ENCODE assay signal across 8 cellular contexts in genomic region chr3:11592460-11593298, GRCh38. TPM values are rescaled to one million over a fixed set of nuclear protein-coding genes. Genes with fewer than 3 reads are reported as not detected.
DNase-seq lines count a peak whose midpoint lies in the region; ATAC-seq lines count a peak whose summit lies in the region.

No MANE protein-coding gene starts in this region.

- peaks cover 38% of the 10 kb centered on the region for H3K79me1 ChIP-seq in mesendoderm (ENCODE audit: low read length)

- H3K4me3 ChIP-seq in mesendoderm (ENCODE audit: low read length): no peak overlapping the region

- H3K4me1 Mint-ChIP-seq in activated naive CD4-positive, alpha-beta T cell treated with anti-CD3 and anti-CD28 coated beads, Interleukin-2, amount 10 ng/mL, durations not matched to agents 7 days and 5 days: peaks cover 22% of the 10 kb centered on the region
- peaks cover 34% of the 10 kb centered on the region for H3K4me1 Mint-ChIP-seq in activated CD4-positive, alpha-beta T cell treated with anti-CD3 and anti-CD28 coated beads for 36 hours

- no peak overlapping the region for H3K4me3 Mint-ChIP-seq in activated naive CD4-positive, alpha-beta T cell treated with anti-CD3 and anti-CD28 coated beads, Interleukin-2, amount 10 ng/mL, durations not matched to agents 7 days and 5 days
- H3K4me3 Mint-ChIP-seq in activated CD4-positive, alpha-beta T cell treated with anti-CD3 and anti-CD28 coated beads for 36 hours: no peak overlapping the region

- H2BK120ac ChIP-seq in mesendoderm (ENCODE audit: low read depth, low read length): no peak overlapping the region

- no peaks in the 10 kb centered on the region for H3K36me3 ChIP-seq in mesendoderm (ENCODE audit: control insufficient read depth, insufficient read depth, low read length)

- peak overlapping the region; percentile 67 for H3K27ac ChIP-seq in mesendoderm (ENCODE audit: low read depth, low read length)

- peaks cover 23% of the 10 kb centered on the region for H3K4me1 ChIP-seq in mesendoderm (ENCODE audit: control insufficient read depth, low read depth, low read length)

- H3K4ac ChIP-seq in mesendoderm (ENCODE audit: low read depth, low read length): no peak overlapping the region

- H3K9me3 Mint-ChIP-seq in activated naive CD4-positive, alpha-beta T cell treated with anti-CD3 and anti-CD28 coated beads, Interleukin-2, amount 10 ng/mL, durations not matched to agents 7 days and 5 days: peaks cover 8% of the 10 kb centered on the region
- peaks cover 1% of the 10 kb centered on the region for H3K9me3 Mint-ChIP-seq in activated CD4-positive, alpha-beta T cell treated with anti-CD3 and anti-CD28 coated beads for 36 hours (ENCODE audit: low read depth)

- POLR2A ChIA-PET in activated CD4-positive, alpha-beta T cell treated with anti-CD3 and anti-CD28 coated beads for 36 hours (lab: Charles Lee): no interaction called here

- peak overlapping the region; percentile 65 for H3K56ac ChIP-seq in mesendoderm (ENCODE audit: low read length)

- H2BK5ac ChIP-seq in mesendoderm (ENCODE audit: low read length): peak overlapping the region; percentile 20

- no peak overlapping the region for H3K4me2 ChIP-seq in mesendoderm (ENCODE audit: low read length)

- no peak overlapping the region for H2BK15ac ChIP-seq in mesendoderm (replicated peaks; ENCODE audit: low read depth)

- peaks cover 60% of the 10 kb centered on the region for H3K79me2 ChIP-seq in mesendoderm (ENCODE audit: control insufficient read depth, insufficient read depth, low read length)

- H2AK5ac ChIP-seq in mesendoderm (ENCODE audit: low read length): no peak overlapping the region

- peak; percentile 58 for DNase-seq in LHCN-M2 (ENCODE audit: low read depth)
- peak; percentile 81 to 87 for DNase-seq in dermis microvascular lymphatic vessel endothelial cell (ENCODE audit: low read depth in 2 of 2)
- DNase-seq in mesendoderm: no peak
- peak; percentile 78 for DNase-seq in superior temporal gyrus (ENCODE audit: extremely low spot score)
- no peak for DNase-seq in occipital lobe (lab: John Stamatoyannopoulos, UW)
- no peak for DNase-seq in activated naive CD4-positive, alpha-beta T cell treated with anti-CD3 and anti-CD28 coated beads, Interleukin-2, amount 10 ng/mL, durations not matched to agents 7 days and 5 days
- no peak for DNase-seq in activated CD4-positive, alpha-beta T cell treated with anti-CD3 and anti-CD28 coated beads for 36 hours
- no peak for DNase-seq in NCI-H524 treated with DMSO at 0.1 percent for 48 hours (lab: John Stamatoyannopoulos, UW)

- CTCF ChIA-PET in activated naive CD4-positive, alpha-beta T cell treated with anti-CD3 and anti-CD28 coated beads, Interleukin-2, amount 10 ng/mL, durations not matched to agents 7 days and 5 days (lab: Charles Lee): interaction anchor here (0.5 kb wide), 1 partner anchor 59 kb away, joined by 3 read pairs; no protein-coding TSS in a partner anchor
- CTCF ChIA-PET in activated CD4-positive, alpha-beta T cell treated with anti-CD3 and anti-CD28 coated beads for 36 hours (lab: Charles Lee): interaction anchor here (1.3 kb wide), 1 partner anchor 9 kb away, joined by 4 read pairs; no protein-coding TSS in a partner anchor

- no peak overlapping the region for H4K8ac ChIP-seq in mesendoderm (ENCODE audit: low read depth, low read length)

- no peak overlapping the region for H3K23ac ChIP-seq in mesendoderm (ENCODE audit: low read length)

- H3K27me3 Mint-ChIP-seq in activated naive CD4-positive, alpha-beta T cell treated with anti-CD3 and anti-CD28 coated beads, Interleukin-2, amount 10 ng/mL, durations not matched to agents 7 days and 5 days: no peaks in the 10 kb centered on the region
- H3K27me3 Mint-ChIP-seq in activated CD4-positive, alpha-beta T cell treated with anti-CD3 and anti-CD28 coated beads for 36 hours: no peaks in the 10 kb centered on the region

- H3K9ac ChIP-seq in mesendoderm (ENCODE audit: low read length): peak overlapping the region; percentile 34

- H3K36me3 Mint-ChIP-seq in activated naive CD4-positive, alpha-beta T cell treated with anti-CD3 and anti-CD28 coated beads, Interleukin-2, amount 10 ng/mL, durations not matched to agents 7 days and 5 days: peaks cover 39% of the 10 kb centered on the region
- peaks cover 31% of the 10 kb centered on the region for H3K36me3 Mint-ChIP-seq in activated CD4-positive, alpha-beta T cell treated with anti-CD3 and anti-CD28 coated beads for 36 hours (ENCODE audit: low read depth)

- no peaks in the 10 kb centered on the region for H3K27me3 ChIP-seq in mesendoderm (ENCODE audit: insufficient read depth, low read length, poor library complexity)

- no peak overlapping the region for H4K5ac ChIP-seq in mesendoderm (ENCODE audit: low read length)

- ATAC-seq in activated CD4-positive, alpha-beta T cell treated with anti-CD3 and anti-CD28 coated beads for 36 hours: no peak

- H3K27ac Mint-ChIP-seq in activated naive CD4-positive, alpha-beta T cell treated with anti-CD3 and anti-CD28 coated beads, Interleukin-2, amount 10 ng/mL, durations not matched to agents 7 days and 5 days: no peak overlapping the region
- no peak overlapping the region for H3K27ac Mint-ChIP-seq in activated CD4-positive, alpha-beta T cell treated with anti-CD3 and anti-CD28 coated beads for 36 hours

- no peak overlapping the region for H3K18ac ChIP-seq in mesendoderm (ENCODE audit: low read length)

- no CpG with 5 or more reads among the region's 14 CpGs for WGBS in mesendoderm (ENCODE audit: extremely low coverage, insufficient coverage, low lambda C conversion rate)

- intact Hi-C loops in activated CD4-positive, alpha-beta T cell treated with anti-CD3 and anti-CD28 coated beads for 36 hours (cut with DNase I, micrococcal nuclease): no loop called here

RNA-seq across cellular contexts. Expression of gene VGLL4, which starts 51.0 kb away (rescaled TPM):
- total RNA-seq in LHCN-M2 (2014; rRNA removed): 65.8 and 66.5 TPM in 2 replicates
- 20.0 TPM for polyA plus RNA-seq in LHCN-M2 (2012)
- total RNA-seq in dermis microvascular lymphatic vessel endothelial cell: 52.1 and 75.1 TPM in 2 replicates
- 34.6 TPM for polyA plus RNA-seq in mesendoderm (2013, experiment 1 of 2)
- 34.3 TPM for polyA plus RNA-seq in mesendoderm (2013, experiment 2 of 2)
- total RNA-seq in occipital lobe: 86.1 TPM
- 10 to 100 TPM; 24.4 to 24.9 TPM for total RNA-seq in activated CD4-positive, alpha-beta T cell treated with anti-CD3 and anti-CD28 coated beads for 36 hours

Comparison
In these comparisons a context has a peak if more than half of its experiments do, and no peak if none do; other contexts are left out.
1. DNase-seq: peak in LHCN-M2 (single experiment), dermis microvascular lymphatic vessel endothelial cell (2 of 2) and superior temporal gyrus (single experiment); none in mesendoderm (single experiment), occipital lobe (single experiment), activated naive CD4-positive, alpha-beta T cell treated with anti-CD3 and anti-CD28 coated beads, Interleukin-2, amount 10 ng/mL, durations not matched to agents 7 days and 5 days (single experiment), activated CD4-positive, alpha-beta T cell treated with anti-CD3 and anti-CD28 coated beads for 36 hours (single experiment) and NCI-H524 treated with DMSO at 0.1 percent for 48 hours (single experiment).